ENCODE assay signal across 30 cellular contexts in the genomic region with DNA sequence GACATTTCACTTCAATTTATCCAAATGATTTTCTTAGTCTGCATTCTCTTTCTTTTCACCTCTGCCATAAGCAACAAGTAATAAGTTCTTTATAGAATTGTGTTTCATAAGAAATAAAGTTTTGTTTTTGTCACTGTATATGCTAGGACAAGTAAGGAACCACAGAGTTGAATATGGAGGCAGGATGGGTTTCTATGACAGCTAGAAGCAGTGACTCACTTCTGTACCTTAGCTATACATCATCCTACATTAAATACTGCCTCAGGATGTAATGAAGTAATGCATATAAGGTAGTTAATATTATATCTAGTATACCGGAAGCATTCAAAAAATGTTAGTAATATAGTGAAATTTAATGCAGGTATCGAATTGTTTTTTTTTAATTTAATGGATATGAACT.
"Had no signal": no experiment of that assay in that cellular context is flagged by ENCODE, and none has a peak within 500 bp of the region (broad histone marks: within the 10 kb centered on the region; RNA-seq: fewer than 3 reads in every experiment).

No MANE protein-coding gene starts in this region.

- H3K4me3 Mint-ChIP-seq: activated naive CD8-positive, alpha-beta T cell; activated T-cell treated with anti-CD3 and anti-CD28 coated beads, Interleukin-2, amount 50 U/mL, for 24 hours; activated T-cell treated with anti-CD3 and anti-CD28 coated beads, Interleukin-2, amount 50 U/mL, for 72 hours; brain; central memory CD8-positive, alpha-beta T cell; dendritic cell treated with granulocyte-macrophage colony-stimulating factor and Interleukin-4, amounts not matched to agents 40 ng/mL and 50 ng/mL, for 4 days; endodermal cell; T-cell; T-helper 1 cell treated with Interleukin-12 subunit alpha and Interleukin-12 subunit beta and Interleukin-4 antibody, amounts not matched to agents 30 μg/mL and 1 μg/mL, for 36 hours had no signal

- H3K27me3 Mint-ChIP-seq: activated naive CD8-positive, alpha-beta T cell; activated T-cell treated with anti-CD3 and anti-CD28 coated beads, Interleukin-2, amount 50 U/mL, for 24 hours; brain; central memory CD8-positive, alpha-beta T cell; dendritic cell treated with granulocyte-macrophage colony-stimulating factor and Interleukin-4, amounts not matched to agents 40 ng/mL and 50 ng/mL, for 4 days; T-cell had no signal

- H3K4me1 ChIP-seq: ascending aorta, breast epithelium, gastroesophageal sphincter had no signal

- DNase-seq: activated CD4-positive, alpha-beta T cell treated with anti-CD3 and anti-CD28 coated beads for 48 hours; activated CD4-positive, alpha-beta T cell treated with anti-CD3 and anti-CD28 coated beads, Interleukin-2, amount 50 U/mL, for 1 hour; activated CD4-positive, alpha-beta T cell treated with anti-CD3 and anti-CD28 coated beads, Interleukin-2, amount 50 U/mL, for 48 hours; activated CD4-positive, CD25-positive, alpha-beta regulatory T cell; activated CD4-positive, CD25-positive, alpha-beta regulatory T cell treated with anti-CD3 and anti-CD28 coated beads, Interleukin-2, amount 50 U/mL, for 72 hours; activated CD8-positive, alpha-beta memory T cell treated with anti-CD3 and anti-CD28 coated beads, Interleukin-2, amount 50 U/mL, for 48 hours; activated effector memory CD4-positive, alpha-beta T cell treated with Interleukin-2 at 50 U/mL for 16 hours; activated gamma-delta T cell treated with Interleukin-2 at 50 U/mL for 16 hours; activated naive CD4-positive, alpha-beta T cell treated with anti-CD3 and anti-CD28 coated beads, Interleukin-2, amount 50 U/mL, for 16 hours; activated naive CD4-positive, alpha-beta T cell treated with Interleukin-2 at 50 U/mL for 16 hours; activated T-cell treated with anti-CD3 and anti-CD28 coated beads for 4 hours; activated T-cell treated with anti-CD3 and anti-CD28 coated beads, Interleukin-2, amount 50 U/mL, for 24 hours; activated T-cell treated with anti-CD3 and anti-CD28 coated beads, Interleukin-2, amount 50 U/mL, for 72 hours; dorsolateral prefrontal cortex; effector memory CD4-positive, alpha-beta T cell; endodermal cell; erythroblast; foreskin melanocyte; heart right ventricle; T-cell had no signal

- H3K9me3 Mint-ChIP-seq: activated T-cell treated with anti-CD3 and anti-CD28 coated beads, Interleukin-2, amount 50 U/mL, for 24 hours; brain; central memory CD8-positive, alpha-beta T cell; dendritic cell treated with granulocyte-macrophage colony-stimulating factor and Interleukin-4, amounts not matched to agents 40 ng/mL and 50 ng/mL, for 4 days; endodermal cell; T-cell; T-helper 1 cell treated with Interleukin-12 subunit alpha and Interleukin-12 subunit beta and Interleukin-4 antibody, amounts not matched to agents 30 μg/mL and 1 μg/mL, for 36 hours had no signal

- H3K4me3 ChIP-seq: ascending aorta, breast epithelium, coronary artery, dorsolateral prefrontal cortex, esophagus muscularis mucosa, gastroesophageal sphincter, heart right ventricle had no signal

- H3K27me3 ChIP-seq: ascending aorta, breast epithelium, dorsolateral prefrontal cortex, esophagus muscularis mucosa, gastroesophageal sphincter, heart right ventricle had no signal

- H3K36me3 Mint-ChIP-seq: activated naive CD8-positive, alpha-beta T cell; brain; T-cell had no signal

- H3K36me3 ChIP-seq: ascending aorta, breast epithelium, esophagus muscularis mucosa, gastroesophageal sphincter, heart right ventricle had no signal

- ATAC-seq: gastroesophageal sphincter, heart right ventricle, T-cell had no signal

- H3K27ac ChIP-seq: ascending aorta, breast epithelium, coronary artery, dorsolateral prefrontal cortex, esophagus muscularis mucosa, gastroesophageal sphincter, heart right ventricle had no signal

- H3K4me1 Mint-ChIP-seq: central memory CD8-positive, alpha-beta T cell; endodermal cell; T-cell had no signal

- H3K9me3 ChIP-seq: ascending aorta, breast epithelium, esophagus muscularis mucosa, gastroesophageal sphincter, heart right ventricle had no signal

- H3K27ac Mint-ChIP-seq: activated naive CD8-positive, alpha-beta T cell; activated T-cell treated with anti-CD3 and anti-CD28 coated beads, Interleukin-2, amount 50 U/mL, for 24 hours; activated T-cell treated with anti-CD3 and anti-CD28 coated beads, Interleukin-2, amount 50 U/mL, for 72 hours; brain; dendritic cell treated with granulocyte-macrophage colony-stimulating factor and Interleukin-4, amounts not matched to agents 40 ng/mL and 50 ng/mL, for 4 days; endodermal cell; T-cell; T-helper 1 cell treated with Interleukin-12 subunit alpha and Interleukin-12 subunit beta and Interleukin-4 antibody, amounts not matched to agents 30 μg/mL and 1 μg/mL, for 36 hours had no signal
